ENCODE assay signal across 9 cellular contexts in the genomic region with DNA sequence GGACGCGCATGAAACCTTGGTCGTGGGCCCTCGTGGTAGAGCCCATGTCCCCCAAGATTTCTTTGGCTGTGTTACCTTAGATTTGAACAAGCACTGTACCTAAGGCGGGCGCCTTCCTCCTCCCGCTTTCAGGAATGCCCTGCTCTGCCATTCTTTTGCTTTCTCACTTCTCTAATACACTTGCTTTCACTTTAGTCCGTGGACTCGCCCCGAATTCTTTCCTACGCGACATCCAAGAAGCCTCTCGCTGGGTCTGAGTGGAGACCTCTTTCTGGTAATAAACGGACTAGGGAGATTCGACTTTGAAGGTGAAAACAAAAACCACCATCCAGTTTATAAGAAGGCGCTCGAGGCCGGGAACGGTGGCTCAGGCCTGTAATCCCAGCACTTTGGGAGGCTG. TPM values are rescaled to one million over a fixed set of nuclear protein-coding genes. Genes with fewer than 3 reads are reported as not detected.
DNase-seq lines count a peak whose midpoint lies in the region; ATAC-seq and TF ChIP-seq lines count a peak whose summit lies in the region.
"Had no signal": no experiment of that assay in that cellular context is flagged by ENCODE, and none has a peak within 500 bp of the region (broad histone marks: within the 10 kb centered on the region; RNA-seq: fewer than 3 reads in every experiment).

No MANE protein-coding gene starts in this region.

- intact Hi-C loops in psoas muscle (cut with DNase I) (no loop called here), left colon (cut with DNase I, micrococcal nuclease) (no loop called here)

- no peak for TF ChIP-seq POLR2A in Peyer's patch (IDR thresholded peaks at IDR 0.05)

- ATAC-seq in psoas muscle (no peak), GM19328 (IDR thresholded peaks at IDR 0.05; ENCODE audit: unreplicated experiment) (no peak), left colon (no peak), GM21381 (IDR thresholded peaks at IDR 0.05; ENCODE audit: unreplicated experiment) (no peak)

- peak overlapping the region; percentile 93 for H3K4me3 ChIP-seq in GM08714 (ENCODE audit: low read length)
- peak overlapping the region in 3 of 4 donors; percentile 94 to 100 (median 98) for H3K4me3 ChIP-seq in Peyer's patch
- H3K4me3 ChIP-seq in psoas muscle = peak overlapping the region; percentile 73

- DNase-seq in Peyer's patch (no peak), epithelial cell of prostate (ENCODE audit: low read depth, low spot score) (no peak), psoas muscle (no peak), HCEC 1CT (no peak), left colon (no peak)
- DNase-seq: GOT3 had no signal

- peaks cover 0 to 44% (median 11%) of the 10 kb centered on the region in 4 donors for H3K4me1 ChIP-seq in Peyer's patch
- H3K4me1 ChIP-seq in psoas muscle = peaks cover 30% of the 10 kb centered on the region

- H3K27me3 ChIP-seq in Peyer's patch = no peaks in the 10 kb centered on the region
- H3K27me3 ChIP-seq in psoas muscle (ENCODE audit: insufficient read depth in 3 of 3, low read length in 2 of 3) = no peaks in the 10 kb centered on the region

- WGBS in psoas muscle, 3 donors = 75 to 82% (median 76%) methylated on average over 19 of the region's 19 CpGs

- H3K27ac ChIP-seq in Peyer's patch = peak overlapping the region in 1 of 4 donors; percentile 84
- H3K27ac ChIP-seq in epithelial cell of prostate = peak overlapping the region; percentile 100
- no peak overlapping the region for H3K27ac ChIP-seq in psoas muscle

- H3K9me3 ChIP-seq in Peyer's patch (no peaks in the 10 kb centered on the region), psoas muscle (no peaks in the 10 kb centered on the region)

- TF ChIP-seq CTCF in Peyer's patch (IDR thresholded peaks at IDR 0.05) = no peak
- TF ChIP-seq CTCF in psoas muscle (IDR thresholded peaks at IDR 0.05) = no peak

- H3K36me3 ChIP-seq in Peyer's patch (peaks cover 0 to 11% (median 0%) of the 10 kb centered on the region in 3 donors), psoas muscle (ENCODE audit: insufficient read depth in 1 of 2, low read depth in 1 of 2) (peaks cover 0 to 22% of the 10 kb centered on the region in 2 donors)

RNA-seq across cellular contexts. Expression of gene NUP50, which starts 1.2 kb away (rescaled TPM):
- total RNA-seq in Peyer's patch = 10 to 100 TPM; 67.8 to 96.8 (median 75.8) TPM
- total RNA-seq in psoas muscle = 10 to 100 TPM; 17.1 to 26.6 (median 21.6) TPM
- 10 to 100 TPM in 2 of 3 donors, 1 to 10 TPM in 1; 6.1 to 21.1 (median 11.8) TPM for polyA plus RNA-seq in psoas muscle
- total RNA-seq in left colon = 10 to 100 TPM; 56.4 to 65.9 TPM
